ENCODE assay signal across 1 cellular context in the genomic region with DNA sequence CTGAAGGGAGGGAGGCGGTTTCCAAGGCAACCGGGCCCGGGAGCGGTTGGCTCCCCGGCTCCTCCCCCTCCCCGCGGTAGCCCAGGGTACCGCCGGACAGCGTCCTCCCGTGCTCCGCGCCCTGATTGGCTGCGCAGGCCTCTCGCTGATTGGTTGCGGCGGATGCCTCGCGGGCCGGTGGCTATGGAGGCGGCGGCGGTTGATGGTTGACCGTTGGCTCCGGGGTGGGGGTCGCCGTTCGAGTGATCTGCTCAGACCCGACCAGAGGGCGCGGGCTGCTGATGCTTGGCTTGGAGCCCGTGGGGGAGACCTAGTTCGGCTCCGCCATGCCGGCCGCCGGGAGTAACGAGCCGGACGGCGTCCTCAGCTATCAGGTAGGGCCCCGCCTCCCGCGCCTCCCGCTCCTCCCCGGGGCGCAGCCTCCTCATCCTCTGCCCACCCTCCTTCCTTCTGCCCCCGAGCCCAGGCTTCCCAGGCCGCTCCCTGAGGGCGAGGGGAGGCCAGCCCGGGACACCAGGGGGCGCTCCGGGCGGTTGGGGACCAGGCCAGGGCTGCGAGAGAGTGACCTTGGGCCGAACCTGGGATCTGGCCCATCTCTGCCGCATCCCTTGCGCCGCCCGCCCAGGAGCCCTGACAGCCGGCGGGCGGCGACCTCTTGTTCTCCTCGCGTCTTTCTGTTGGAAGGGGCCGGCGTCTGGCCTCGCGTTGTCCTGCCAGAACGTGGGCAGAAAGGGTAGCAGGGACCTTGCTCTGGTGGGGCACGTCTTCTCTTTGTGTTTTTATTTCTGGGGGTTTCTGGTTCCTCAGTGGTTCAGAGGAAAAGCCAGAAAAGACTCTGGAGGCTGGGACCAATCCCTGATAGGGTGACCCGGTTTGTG.
TF ChIP-seq lines count a peak whose summit lies in the region.

A gene (plus strand): TSS at position 170 of the 878 bp plus-strand sequence. CDS start 157 bp downstream, at position 327.

TF ChIP-seq in K562, 482 proteins besides CTCF, POLR2A, EP300 and RAD21 (continued from another document):
- TF ChIP-seq, protein P1, sequence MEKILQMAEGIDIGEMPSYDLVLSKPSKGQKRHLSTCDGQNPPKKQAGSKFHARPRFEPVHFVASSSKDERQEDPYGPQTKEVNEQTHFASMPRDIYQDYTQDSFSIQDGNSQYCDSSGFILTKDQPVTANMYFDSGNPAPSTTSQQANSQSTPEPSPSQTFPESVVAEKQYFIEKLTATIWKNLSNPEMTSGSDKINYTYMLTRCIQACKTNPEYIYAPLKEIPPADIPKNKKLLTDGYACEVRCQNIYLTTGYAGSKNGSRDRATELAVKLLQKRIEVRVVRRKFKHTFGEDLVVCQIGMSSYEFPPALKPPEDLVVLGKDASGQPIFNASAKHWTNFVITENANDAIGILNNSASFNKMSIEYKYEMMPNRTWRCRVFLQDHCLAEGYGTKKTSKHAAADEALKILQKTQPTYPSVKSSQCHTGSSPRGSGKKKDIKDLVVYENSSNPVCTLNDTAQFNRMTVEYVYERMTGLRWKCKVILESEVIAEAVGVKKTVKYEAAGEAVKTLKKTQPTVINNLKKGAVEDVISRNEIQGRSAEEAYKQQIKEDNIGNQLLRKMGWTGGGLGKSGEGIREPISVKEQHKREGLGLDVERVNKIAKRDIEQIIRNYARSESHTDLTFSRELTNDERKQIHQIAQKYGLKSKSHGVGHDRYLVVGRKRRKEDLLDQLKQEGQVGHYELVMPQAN (IDR thresholded peaks at IDR 0.05; ENCODE audit: borderline replicate concordance): no peak
- TF ChIP-seq FOS (IDR thresholded peaks at IDR 0.05; ENCODE audit: extremely low read depth, insufficient read length): peak; percentile 40
- no peak for TF ChIP-seq SPI1 (IDR thresholded peaks at IDR 0.05; ENCODE audit: borderline replicate concordance, low read depth, low read length)
- TF ChIP-seq KDM2B (CRISPR knock-in tag; IDR thresholded peaks at IDR 0.05): no peak
- TF ChIP-seq RBM25 (IDR thresholded peaks at IDR 0.05; ENCODE audit: low read depth, low read length, severe bottlenecking): peak; percentile 95
- TF ChIP-seq, protein P2, sequence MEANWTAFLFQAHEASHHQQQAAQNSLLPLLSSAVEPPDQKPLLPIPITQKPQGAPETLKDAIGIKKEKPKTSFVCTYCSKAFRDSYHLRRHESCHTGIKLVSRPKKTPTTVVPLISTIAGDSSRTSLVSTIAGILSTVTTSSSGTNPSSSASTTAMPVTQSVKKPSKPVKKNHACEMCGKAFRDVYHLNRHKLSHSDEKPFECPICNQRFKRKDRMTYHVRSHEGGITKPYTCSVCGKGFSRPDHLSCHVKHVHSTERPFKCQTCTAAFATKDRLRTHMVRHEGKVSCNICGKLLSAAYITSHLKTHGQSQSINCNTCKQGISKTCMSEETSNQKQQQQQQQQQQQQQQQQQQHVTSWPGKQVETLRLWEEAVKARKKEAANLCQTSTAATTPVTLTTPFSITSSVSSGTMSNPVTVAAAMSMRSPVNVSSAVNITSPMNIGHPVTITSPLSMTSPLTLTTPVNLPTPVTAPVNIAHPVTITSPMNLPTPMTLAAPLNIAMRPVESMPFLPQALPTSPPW (CRISPR knock-in tag; IDR thresholded peaks at IDR 0.05): peak; percentile 53
- TF ChIP-seq NFIC (IDR thresholded peaks at IDR 0.05): peak; percentile 65
- TF ChIP-seq MCM5 (IDR thresholded peaks at IDR 0.05; ENCODE audit: low read depth): no peak
- TF ChIP-seq MAZ (CRISPR knock-in tag; conservative IDR thresholded peaks at IDR 0.05 in 1 of 2, IDR thresholded peaks at IDR 0.05 in 1 of 2): peak in 1 of 2 experiments; percentile 57; a peak in 2 of 4 replicates
- TF ChIP-seq CSDE1 (IDR thresholded peaks at IDR 0.05): 0 out of 4 replicates have a peak, but pooled peaks of 1 of the 2 experiments have one; percentile 2
- no peak for TF ChIP-seq EP400 (IDR thresholded peaks at IDR 0.05)
- no peak for TF ChIP-seq DIDO1 (tag; IDR thresholded peaks at IDR 0.05; ENCODE audit: low read depth)
- TF ChIP-seq SAFB (IDR thresholded peaks at IDR 0.05; ENCODE audit: borderline replicate concordance, low read depth, low read length): no peak
- peak; percentile 68 to 77; a peak in 3 of 4 replicates for TF ChIP-seq KDM1A (IDR thresholded peaks at IDR 0.05)
- peak; percentile 69 for TF ChIP-seq SMC3 (conservative IDR thresholded peaks at IDR 0.05; ENCODE audit: insufficient read depth, low read depth, low read length)
- TF ChIP-seq CHD2 (IDR thresholded peaks at IDR 0.05; ENCODE audit: low read depth, low read length): 0 out of 2 replicates have a peak, but pooled peaks have one; percentile 37
- no peak for TF ChIP-seq POU5F1 (IDR thresholded peaks at IDR 0.05; ENCODE audit: borderline replicate concordance, low read depth, low read length, partially characterized antibody)
- TF ChIP-seq, protein P3, sequence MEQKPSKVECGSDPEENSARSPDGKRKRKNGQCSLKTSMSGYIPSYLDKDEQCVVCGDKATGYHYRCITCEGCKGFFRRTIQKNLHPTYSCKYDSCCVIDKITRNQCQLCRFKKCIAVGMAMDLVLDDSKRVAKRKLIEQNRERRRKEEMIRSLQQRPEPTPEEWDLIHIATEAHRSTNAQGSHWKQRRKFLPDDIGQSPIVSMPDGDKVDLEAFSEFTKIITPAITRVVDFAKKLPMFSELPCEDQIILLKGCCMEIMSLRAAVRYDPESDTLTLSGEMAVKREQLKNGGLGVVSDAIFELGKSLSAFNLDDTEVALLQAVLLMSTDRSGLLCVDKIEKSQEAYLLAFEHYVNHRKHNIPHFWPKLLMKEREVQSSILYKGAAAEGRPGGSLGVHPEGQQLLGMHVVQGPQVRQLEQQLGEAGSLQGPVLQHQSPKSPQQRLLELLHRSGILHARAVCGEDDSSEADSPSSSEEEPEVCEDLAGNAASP (IDR thresholded peaks at IDR 0.05): no peak
- peak; percentile 86 for TF ChIP-seq CTBP1 (IDR thresholded peaks at IDR 0.05; ENCODE audit: borderline replicate concordance)
- no peak for TF ChIP-seq PPARD (CRISPR knock-in tag; IDR thresholded peaks at IDR 0.05)
- TF ChIP-seq, protein P4, sequence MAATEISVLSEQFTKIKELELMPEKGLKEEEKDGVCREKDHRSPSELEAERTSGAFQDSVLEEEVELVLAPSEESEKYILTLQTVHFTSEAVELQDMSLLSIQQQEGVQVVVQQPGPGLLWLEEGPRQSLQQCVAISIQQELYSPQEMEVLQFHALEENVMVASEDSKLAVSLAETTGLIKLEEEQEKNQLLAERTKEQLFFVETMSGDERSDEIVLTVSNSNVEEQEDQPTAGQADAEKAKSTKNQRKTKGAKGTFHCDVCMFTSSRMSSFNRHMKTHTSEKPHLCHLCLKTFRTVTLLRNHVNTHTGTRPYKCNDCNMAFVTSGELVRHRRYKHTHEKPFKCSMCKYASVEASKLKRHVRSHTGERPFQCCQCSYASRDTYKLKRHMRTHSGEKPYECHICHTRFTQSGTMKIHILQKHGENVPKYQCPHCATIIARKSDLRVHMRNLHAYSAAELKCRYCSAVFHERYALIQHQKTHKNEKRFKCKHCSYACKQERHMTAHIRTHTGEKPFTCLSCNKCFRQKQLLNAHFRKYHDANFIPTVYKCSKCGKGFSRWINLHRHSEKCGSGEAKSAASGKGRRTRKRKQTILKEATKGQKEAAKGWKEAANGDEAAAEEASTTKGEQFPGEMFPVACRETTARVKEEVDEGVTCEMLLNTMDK (IDR thresholded peaks at IDR 0.05; ENCODE audit: borderline replicate concordance, insufficient read depth, low read depth, low read length, poor library complexity, severe bottlenecking): peak; percentile 89
- TF ChIP-seq NR1H2 (CRISPR knock-in tag; IDR thresholded peaks at IDR 0.05): peak; percentile 75; the same call in 1 of the 2 replicates
- TF ChIP-seq NRF1 (conservative IDR thresholded peaks at IDR 0.05 in 1 of 2, IDR thresholded peaks at IDR 0.05 in 1 of 2): peak; percentile 75 to 81
- TF ChIP-seq, protein P5, sequence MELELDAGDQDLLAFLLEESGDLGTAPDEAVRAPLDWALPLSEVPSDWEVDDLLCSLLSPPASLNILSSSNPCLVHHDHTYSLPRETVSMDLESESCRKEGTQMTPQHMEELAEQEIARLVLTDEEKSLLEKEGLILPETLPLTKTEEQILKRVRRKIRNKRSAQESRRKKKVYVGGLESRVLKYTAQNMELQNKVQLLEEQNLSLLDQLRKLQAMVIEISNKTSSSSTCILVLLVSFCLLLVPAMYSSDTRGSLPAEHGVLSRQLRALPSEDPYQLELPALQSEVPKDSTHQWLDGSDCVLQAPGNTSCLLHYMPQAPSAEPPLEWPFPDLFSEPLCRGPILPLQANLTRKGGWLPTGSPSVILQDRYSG (tag; conservative IDR thresholded peaks at IDR 0.05; ENCODE audit: low read depth): no peak
- TF ChIP-seq STAG1 (CRISPR knock-in tag; IDR thresholded peaks at IDR 0.05; ENCODE audit: borderline replicate concordance): peak; percentile 34; the same call in 1 of the 2 replicates
- no peak for TF ChIP-seq NR2F6 (CRISPR knock-in tag; IDR thresholded peaks at IDR 0.05)
- no peak for TF ChIP-seq ZFX (CRISPR knock-in tag; IDR thresholded peaks at IDR 0.05)
- TF ChIP-seq FOXJ3 (CRISPR knock-in tag; IDR thresholded peaks at IDR 0.05): no peak
- TF ChIP-seq NFYB (IDR thresholded peaks at IDR 0.05; ENCODE audit: extremely low read depth, insufficient read length): peak; percentile 90
- no peak for TF ChIP-seq ELF2 (CRISPR knock-in tag; IDR thresholded peaks at IDR 0.05)
- no peak for TF ChIP-seq KLF10 (CRISPR knock-in tag; IDR thresholded peaks at IDR 0.05)
- TF ChIP-seq ESRRA (IDR thresholded peaks at IDR 0.05; ENCODE audit: borderline replicate concordance, low read depth): peak; percentile 95
- no peak for TF ChIP-seq ZNF197 (CRISPR knock-in tag; IDR thresholded peaks at IDR 0.05; ENCODE audit: low read depth)
- no peak for TF ChIP-seq ATF1 (CRISPR knock-in tag; IDR thresholded peaks at IDR 0.05)
- TF ChIP-seq ATF1 (tag; IDR thresholded peaks at IDR 0.05): 0 out of 2 replicates have a peak, but pooled peaks have one; percentile 30
- TF ChIP-seq, protein P6, sequence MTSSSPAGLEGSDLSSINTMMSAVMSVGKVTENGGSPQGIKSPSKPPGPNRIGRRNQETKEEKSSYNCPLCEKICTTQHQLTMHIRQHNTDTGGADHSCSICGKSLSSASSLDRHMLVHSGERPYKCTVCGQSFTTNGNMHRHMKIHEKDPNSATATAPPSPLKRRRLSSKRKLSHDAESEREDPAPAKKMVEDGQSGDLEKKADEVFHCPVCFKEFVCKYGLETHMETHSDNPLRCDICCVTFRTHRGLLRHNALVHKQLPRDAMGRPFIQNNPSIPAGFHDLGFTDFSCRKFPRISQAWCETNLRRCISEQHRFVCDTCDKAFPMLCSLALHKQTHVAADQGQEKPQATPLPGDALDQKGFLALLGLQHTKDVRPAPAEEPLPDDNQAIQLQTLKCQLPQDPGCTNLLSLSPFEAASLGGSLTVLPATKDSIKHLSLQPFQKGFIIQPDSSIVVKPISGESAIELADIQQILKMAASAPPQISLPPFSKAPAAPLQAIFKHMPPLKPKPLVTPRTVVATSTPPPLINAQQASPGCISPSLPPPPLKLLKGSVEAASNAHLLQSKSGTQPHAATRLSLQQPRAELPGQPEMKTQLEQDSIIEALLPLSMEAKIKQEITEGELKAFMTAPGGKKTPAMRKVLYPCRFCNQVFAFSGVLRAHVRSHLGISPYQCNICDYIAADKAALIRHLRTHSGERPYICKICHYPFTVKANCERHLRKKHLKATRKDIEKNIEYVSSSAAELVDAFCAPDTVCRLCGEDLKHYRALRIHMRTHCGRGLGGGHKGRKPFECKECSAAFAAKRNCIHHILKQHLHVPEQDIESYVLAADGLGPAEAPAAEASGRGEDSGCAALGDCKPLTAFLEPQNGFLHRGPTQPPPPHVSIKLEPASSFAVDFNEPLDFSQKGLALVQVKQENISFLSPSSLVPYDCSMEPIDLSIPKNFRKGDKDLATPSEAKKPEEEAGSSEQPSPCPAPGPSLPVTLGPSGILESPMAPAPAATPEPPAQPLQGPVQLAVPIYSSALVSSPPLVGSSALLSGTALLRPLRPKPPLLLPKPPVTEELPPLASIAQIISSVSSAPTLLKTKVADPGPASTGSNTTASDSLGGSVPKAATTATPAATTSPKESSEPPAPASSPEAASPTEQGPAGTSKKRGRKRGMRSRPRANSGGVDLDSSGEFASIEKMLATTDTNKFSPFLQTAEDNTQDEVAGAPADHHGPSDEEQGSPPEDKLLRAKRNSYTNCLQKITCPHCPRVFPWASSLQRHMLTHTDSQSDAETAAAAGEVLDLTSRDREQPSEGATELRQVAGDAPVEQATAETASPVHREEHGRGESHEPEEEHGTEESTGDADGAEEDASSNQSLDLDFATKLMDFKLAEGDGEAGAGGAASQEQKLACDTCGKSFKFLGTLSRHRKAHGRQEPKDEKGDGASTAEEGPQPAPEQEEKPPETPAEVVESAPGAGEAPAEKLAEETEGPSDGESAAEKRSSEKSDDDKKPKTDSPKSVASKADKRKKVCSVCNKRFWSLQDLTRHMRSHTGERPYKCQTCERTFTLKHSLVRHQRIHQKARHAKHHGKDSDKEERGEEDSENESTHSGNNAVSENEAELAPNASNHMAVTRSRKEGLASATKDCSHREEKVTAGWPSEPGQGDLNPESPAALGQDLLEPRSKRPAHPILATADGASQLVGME (CRISPR knock-in tag; IDR thresholded peaks at IDR 0.05): peak; percentile 87
- TF ChIP-seq TRIM24 (IDR thresholded peaks at IDR 0.05): no peak
- TF ChIP-seq, protein P7, sequence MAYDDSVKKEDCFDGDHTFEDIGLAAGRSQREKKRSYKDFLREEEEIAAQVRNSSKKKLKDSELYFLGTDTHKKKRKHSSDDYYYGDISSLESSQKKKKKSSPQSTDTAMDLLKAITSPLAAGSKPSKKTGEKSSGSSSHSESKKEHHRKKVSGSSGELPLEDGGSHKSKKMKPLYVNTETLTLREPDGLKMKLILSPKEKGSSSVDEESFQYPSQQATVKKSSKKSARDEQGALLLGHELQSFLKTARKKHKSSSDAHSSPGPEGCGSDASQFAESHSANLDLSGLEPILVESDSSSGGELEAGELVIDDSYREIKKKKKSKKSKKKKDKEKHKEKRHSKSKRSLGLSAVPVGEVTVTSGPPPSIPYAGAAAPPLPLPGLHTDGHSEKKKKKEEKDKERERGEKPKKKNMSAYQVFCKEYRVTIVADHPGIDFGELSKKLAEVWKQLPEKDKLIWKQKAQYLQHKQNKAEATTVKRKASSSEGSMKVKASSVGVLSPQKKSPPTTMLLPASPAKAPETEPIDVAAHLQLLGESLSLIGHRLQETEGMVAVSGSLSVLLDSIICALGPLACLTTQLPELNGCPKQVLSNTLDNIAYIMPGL (CRISPR knock-in tag; IDR thresholded peaks at IDR 0.05): no peak
- TF ChIP-seq, protein P8, sequence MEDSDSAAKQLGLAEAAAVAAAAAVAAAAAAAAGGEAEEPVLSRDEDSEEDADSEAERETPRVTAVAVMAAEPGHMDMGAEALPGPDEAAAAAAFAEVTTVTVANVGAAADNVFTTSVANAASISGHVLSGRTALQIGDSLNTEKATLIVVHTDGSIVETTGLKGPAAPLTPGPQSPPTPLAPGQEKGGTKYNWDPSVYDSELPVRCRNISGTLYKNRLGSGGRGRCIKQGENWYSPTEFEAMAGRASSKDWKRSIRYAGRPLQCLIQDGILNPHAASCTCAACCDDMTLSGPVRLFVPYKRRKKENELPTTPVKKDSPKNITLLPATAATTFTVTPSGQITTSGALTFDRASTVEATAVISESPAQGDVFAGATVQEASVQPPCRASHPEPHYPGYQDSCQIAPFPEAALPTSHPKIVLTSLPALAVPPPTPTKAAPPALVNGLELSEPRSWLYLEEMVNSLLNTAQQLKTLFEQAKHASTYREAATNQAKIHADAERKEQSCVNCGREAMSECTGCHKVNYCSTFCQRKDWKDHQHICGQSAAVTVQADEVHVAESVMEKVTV (CRISPR knock-in tag; IDR thresholded peaks at IDR 0.05): peak; percentile 43; the same call in 1 of the 2 replicates
- TF ChIP-seq RFX1 (IDR thresholded peaks at IDR 0.05): peak; percentile 93
- no peak for TF ChIP-seq SETDB1 (IDR thresholded peaks at IDR 0.05; ENCODE audit: low read length)
- no peak for TF ChIP-seq TEAD2 (tag; IDR thresholded peaks at IDR 0.05)
